In genomic region chr1:153659175-153659534, GRCh38 we compare ENCODE assay signal across 9 cellular contexts. TPM values are rescaled to one million over a fixed set of nuclear protein-coding genes. Genes with fewer than 3 reads are reported as not detected.
DNase-seq lines count a peak whose midpoint lies in the region; ATAC-seq, FAIRE-seq and TF ChIP-seq lines count a peak whose summit lies in the region.
"Had no signal": no experiment of that assay in that cellular context is flagged by ENCODE, and none has a peak within 500 bp of the region (broad histone marks: within the 10 kb centered on the region; RNA-seq: fewer than 3 reads in every experiment).

No MANE protein-coding gene starts in this region.

- TF ChIP-seq CTCF in GM12875 (IDR thresholded peaks at IDR 0.05; ENCODE audit: borderline replicate concordance, insufficient read depth, low read depth, low read length): no peak
- no peak for TF ChIP-seq CTCF in fibroblast of lung (conservative IDR thresholded peaks at IDR 0.05 in 1 of 2, IDR thresholded peaks at IDR 0.05 in 1 of 2; ENCODE audit: low read depth in 1 of 2, low read length in 2 of 2)
- TF ChIP-seq CTCF in psoas muscle (IDR thresholded peaks at IDR 0.05): no peak

- ATAC-seq in psoas muscle: no peak

- DNase-seq in SK-N-MC (ENCODE audit: low read depth, low spot score) (no peak), fibroblast of lung (ENCODE audit: low read depth in 2 of 2) (no peak), psoas muscle (no peak), urothelium cell line (ENCODE audit: low spot score) (no peak), NCI-H2081 (lab: John Stamatoyannopoulos, UW) (no peak)
- DNase-seq in stimulated activated CD8-positive, alpha-beta memory T cell treated with anti-CD3 and anti-CD28 coated beads, Interleukin-4, amount 100 ng/mL, for 48 hours: no peak
- DNase-seq in activated effector memory CD4-positive, alpha-beta T cell treated with anti-CD3 and anti-CD28 coated beads, Interleukin-2, amount 50 U/mL, for 16 hours: no peak

- no peak for FAIRE-seq in urothelium cell line (lab: Jason Lieb, UNC)
- FAIRE-seq: endometrium had no signal

- peaks cover 36% of the 10 kb centered on the region for H3K36me3 ChIP-seq in SK-N-MC (ENCODE audit: insufficient read depth, low read length)
- peaks cover 7% of the 10 kb centered on the region for H3K36me3 ChIP-seq in fibroblast of lung (ENCODE audit: control insufficient read depth, insufficient read depth, low read length)
- H3K36me3 ChIP-seq in psoas muscle (ENCODE audit: insufficient read depth in 1 of 2, low read depth in 1 of 2): peaks cover 16 to 49% of the 10 kb centered on the region in 2 donors

- H3K9ac ChIP-seq in SK-N-MC (ENCODE audit: insufficient read length): peak overlapping the region; percentile 91
- H3K9ac ChIP-seq in fibroblast of lung (ENCODE audit: insufficient read depth, low read length): peak overlapping the region; percentile 73

- H3K4me1 ChIP-seq in fibroblast of lung (ENCODE audit: control insufficient read depth, extremely low read depth, insufficient read depth, low read length): peaks cover 4% of the 10 kb centered on the region
- H3K4me1 ChIP-seq in psoas muscle: peaks cover 9% of the 10 kb centered on the region

- no peaks in the 10 kb centered on the region for H3K27me3 ChIP-seq in fibroblast of lung (ENCODE audit: control insufficient read depth, insufficient read depth, low read length)
- H3K27me3 ChIP-seq in psoas muscle (ENCODE audit: insufficient read depth in 3 of 3, low read length in 2 of 3): no peaks in the 10 kb centered on the region

- H4K20me1 ChIP-seq in fibroblast of lung (ENCODE audit: control insufficient read depth, extremely low read depth, insufficient read depth, low read length): no peaks in the 10 kb centered on the region

- peak overlapping the region; percentile 17 for H2AFZ ChIP-seq in fibroblast of lung (ENCODE audit: low read length)

- H3K9me3 ChIP-seq in SK-N-MC (ENCODE audit: low read depth, low read length): no peaks in the 10 kb centered on the region
- H3K9me3 ChIP-seq in fibroblast of lung (ENCODE audit: control insufficient read depth, insufficient read depth, low read depth, low read length): no peaks in the 10 kb centered on the region
- H3K9me3 ChIP-seq in psoas muscle: no peaks in the 10 kb centered on the region

- peaks cover 12% of the 10 kb centered on the region for H3K79me2 ChIP-seq in fibroblast of lung (ENCODE audit: control insufficient read depth, insufficient read depth, low read length)

- intact Hi-C loops in psoas muscle (cut with DNase I): no loop called here

- WGBS in psoas muscle, 3 donors: 22 to 31% (median 30%) methylated on average over 8 of the region's 8 CpGs

- H3K27ac ChIP-seq in SK-N-MC (no peak overlapping the region), fibroblast of lung (ENCODE audit: insufficient read depth, low read length) (peak overlapping the region; percentile 27), psoas muscle (peak overlapping the region; percentile 95)

- H3K4me2 ChIP-seq in fibroblast of lung (ENCODE audit: extremely low read depth, insufficient read depth, low read length): peak overlapping the region; percentile 15

- peak overlapping the region; percentile 64 for H3K4me3 ChIP-seq in GM12875 (ENCODE audit: low read depth, low read length)
- H3K4me3 ChIP-seq in SK-N-MC: peak overlapping the region; percentile 99
- H3K4me3 ChIP-seq in fibroblast of lung (replicated peaks in 1 of 4; ENCODE audit: control extremely low read depth in 1 of 4, insufficient read depth in 1 of 4, low read depth in 3 of 4, low read length in 4 of 4): peak overlapping the region; percentile 58 to 99 (median 80)
- peak overlapping the region; percentile 90 for H3K4me3 ChIP-seq in psoas muscle

RNA-seq across cellular contexts. Expression of gene SNAPIN, which starts 0.7 kb away (rescaled TPM):
- 72.7 and 76.5 TPM in 2 replicates for total RNA-seq in fibroblast of lung
- polyA plus RNA-seq in fibroblast of lung: 52.0 and 56.8 TPM in 2 replicates
- 49.7 and 52.3 TPM in 2 replicates for polyA plus RNA-seq in fibroblast of lung (2012)
- 17.7 and 20.9 TPM in 2 replicates for polyA minus RNA-seq in fibroblast of lung (ENCODE audit: low replicate concordance)
- 10 to 100 TPM; 53.9 to 72.0 (median 58.5) TPM for total RNA-seq in psoas muscle
- 100 to 1,000 TPM in 1 of 3 donors, 10 to 100 TPM in 2; 51.7 to 102 (median 60.4) TPM for polyA plus RNA-seq in psoas muscle

RNA-seq across cellular contexts. Expression of gene ILF2, which starts 11.6 kb away (rescaled TPM):
- total RNA-seq in fibroblast of lung (129 and 135 TPM in 2 replicates), psoas muscle (100 to 1,000 TPM in 1 of 4 donors, 10 to 100 TPM in 3; 71.7 to 102 (median 98.2) TPM)
- polyA plus RNA-seq in fibroblast of lung (235 and 344 TPM in 2 replicates), psoas muscle (100 to 1,000 TPM in 2 of 3 donors, 10 to 100 TPM in 1; 82.4 to 158 (median 142) TPM)
- 137 and 214 TPM in 2 replicates for polyA plus RNA-seq in fibroblast of lung (2012)
- polyA minus RNA-seq in fibroblast of lung (ENCODE audit: low replicate concordance): 141 and 203 TPM in 2 replicates

RNA-seq across cellular contexts. Expression of gene NPR1, which starts 19.3 kb away (rescaled TPM):
- total RNA-seq in fibroblast of lung (0.66 and 2.1 TPM in 2 replicates), psoas muscle (10 to 100 TPM in 2 of 4 donors, 1 to 10 TPM in 2; 7.0 to 11.1 (median 8.7) TPM)
- polyA plus RNA-seq in fibroblast of lung (0.14 and 0.60 TPM in 2 replicates), psoas muscle (10 to 100 TPM in 1 of 3 donors, 1 to 10 TPM in 2; 4.5 to 10.4 (median 8.5) TPM)
- polyA plus RNA-seq in fibroblast of lung (2012): 0.26 and 0.93 TPM in 2 replicates
- 0.39 and 3.8 TPM in 2 replicates for polyA minus RNA-seq in fibroblast of lung (ENCODE audit: low replicate concordance)

RNA-seq across cellular contexts. Expression of gene CHTOP, which starts 25.3 kb away (rescaled TPM):
- total RNA-seq in fibroblast of lung (22.6 and 34.0 TPM in 2 replicates), psoas muscle (10 to 100 TPM; 71.1 to 87.7 (median 80.2) TPM)
- polyA plus RNA-seq in fibroblast of lung (47.6 and 52.2 TPM in 2 replicates), psoas muscle (100 to 1,000 TPM in 2 of 3 donors, 10 to 100 TPM in 1; 88.3 to 122 (median 111) TPM)
- polyA plus RNA-seq in fibroblast of lung (2012): 43.4 and 55.4 TPM in 2 replicates
- polyA minus RNA-seq in fibroblast of lung (ENCODE audit: low replicate concordance): 9.3 and 14.1 TPM in 2 replicates

RNA-seq across cellular contexts. Expression of gene S100A1, which starts 30.9 kb away (rescaled TPM):
- total RNA-seq in fibroblast of lung (0.17 TPM in 1 of 2 replicates, not detected in the other), psoas muscle (1,000 to 10,000 TPM in 3 of 4 donors, 100 to 1,000 TPM in 1; 785 to 1,205 (median 1,028) TPM)
- polyA plus RNA-seq in fibroblast of lung (0.98 and 9.7 TPM in 2 replicates), psoas muscle (1,000 to 10,000 TPM in 1 of 3 donors, 100 to 1,000 TPM in 2; 370 to 1,423 (median 918) TPM)
- 1.3 and 8.2 TPM in 2 replicates for polyA plus RNA-seq in fibroblast of lung (2012)
- polyA minus RNA-seq in fibroblast of lung (ENCODE audit: low replicate concordance): 17.0 TPM in 1 of 2 replicates, not detected in the other
